ENCODE assay signal across 10 cellular contexts in genomic region chr2:156445311-156446218, GRCh38. TPM values are rescaled to one million over a fixed set of nuclear protein-coding genes. Genes with fewer than 3 reads are reported as not detected.
DNase-seq lines count a peak whose midpoint lies in the region; ATAC-seq, FAIRE-seq and TF ChIP-seq lines count a peak whose summit lies in the region.
"Had no signal": no experiment of that assay in that cellular context is flagged by ENCODE, and none has a peak within 500 bp of the region (broad histone marks: within the 10 kb centered on the region; RNA-seq: fewer than 3 reads in every experiment).

No MANE protein-coding gene starts in this region.

- ATAC-seq in HG03064 (IDR thresholded peaks at IDR 0.05; ENCODE audit: low read depth, unreplicated experiment) = peak; percentile 72
- no peak for ATAC-seq in GM21825 (IDR thresholded peaks at IDR 0.05; ENCODE audit: unreplicated experiment)

- no peaks in the 10 kb centered on the region for H3K9me3 ChIP-seq in skeletal muscle tissue (ENCODE audit: control insufficient read depth in 3 of 3, low read length in 3 of 3)
- H3K9me3 ChIP-seq: uterus had no signal

- no peak for TF ChIP-seq CTCF in astrocyte of the spinal cord (IDR thresholded peaks at IDR 0.05; ENCODE audit: low read depth, low read length)
- TF ChIP-seq CTCF in GM13976 (IDR thresholded peaks at IDR 0.05; ENCODE audit: borderline replicate concordance, control extremely low read depth, extremely low read depth, insufficient read depth, missing control alignments) = no peak

- peak; percentile 49 for FAIRE-seq in GM19239 (lab: Jason Lieb, UNC)

- no peak for DNase-seq in GM19239 (ENCODE audit: insufficient read length, low spot score)
- DNase-seq in astrocyte of the spinal cord (ENCODE audit: low read depth, low spot score) = peak; percentile 82
- no peak for DNase-seq in GM13976 (ENCODE audit: low spot score)
- DNase-seq in NCI-H748 treated with DMSO at 0.1 percent for 48 hours (lab: John Stamatoyannopoulos, UW) = no peak
- DNase-seq: dorsolateral prefrontal cortex, uterus had no signal

- no peak overlapping the region for H3K4me3 ChIP-seq in astrocyte of the spinal cord (ENCODE audit: low read depth, low read length)
- no peak overlapping the region for H3K4me3 ChIP-seq in skeletal muscle tissue (ENCODE audit: low read length in 3 of 3)
- H3K4me3 ChIP-seq: dorsolateral prefrontal cortex, uterus had no signal

- peak overlapping the region; percentile 23 for H3K27ac ChIP-seq in skeletal muscle tissue (ENCODE audit: low read depth, low read length)
- H3K27ac ChIP-seq: parathyroid adenoma, uterus had no signal

- in situ Hi-C loops in astrocyte of the spinal cord (cut with HindIII; ENCODE audit: low sequenced_read_pairs) (no loop called here), GM13976 (cut with MboI; ENCODE audit: low sequenced_read_pairs, unreplicated experiment) (no loop called here)

- H3K4me1 ChIP-seq in skeletal muscle tissue (ENCODE audit: control insufficient read depth in 3 of 3, insufficient read depth in 3 of 3, low read length in 3 of 3) = peaks cover 0 to 12% (median 7%) of the 10 kb centered on the region in 3 donors
- H3K4me1 ChIP-seq: uterus had no signal

- no peaks in the 10 kb centered on the region for H3K27me3 ChIP-seq in skeletal muscle tissue (ENCODE audit: control insufficient read depth in 3 of 3, insufficient read depth in 3 of 3, low read length in 3 of 3)
- H3K27me3 ChIP-seq: dorsolateral prefrontal cortex, uterus had no signal

- H3K9ac ChIP-seq in skeletal muscle tissue (ENCODE audit: low read depth in 1 of 3, low read length in 3 of 3) = no peak overlapping the region
- H3K9ac ChIP-seq: parathyroid adenoma had no signal

- no peaks in the 10 kb centered on the region for H3K36me3 ChIP-seq in skeletal muscle tissue (ENCODE audit: control insufficient read depth in 3 of 3, insufficient read depth in 3 of 3, low read length in 3 of 3)
- H3K36me3 ChIP-seq: uterus had no signal

RNA-seq across cellular contexts. Expression of gene GPD2, which starts 9.4 kb away (rescaled TPM):
- 17.2 TPM for total RNA-seq in skeletal muscle tissue
